In genomic region chr5:167295686-167296015, GRCh38 we compare ENCODE assay signal across 1 cellular context.
TF ChIP-seq lines count a peak whose summit lies in the region.

No MANE protein-coding gene starts in this region.

TF ChIP-seq in H1, 55 proteins besides CTCF, POLR2A, EP300 and RAD21:
- no peak for TF ChIP-seq USF2 (IDR thresholded peaks at IDR 0.05; ENCODE audit: low read length)
- TF ChIP-seq CHD1 (IDR thresholded peaks at IDR 0.05; ENCODE audit: low read depth, low read length) = no peak
- no peak for TF ChIP-seq RXRA (IDR thresholded peaks at IDR 0.05; ENCODE audit: insufficient read depth, low read depth, low read length)
- no peak for TF ChIP-seq SUZ12 (IDR thresholded peaks at IDR 0.05; ENCODE audit: low read length)
- TF ChIP-seq CREB1 (IDR thresholded peaks at IDR 0.05) = no peak
- TF ChIP-seq ATF2 (IDR thresholded peaks at IDR 0.05; ENCODE audit: low read length) = no peak
- no peak for TF ChIP-seq RBBP5 (IDR thresholded peaks at IDR 0.05; ENCODE audit: borderline replicate concordance, low read depth, low read length)
